In genomic region chr6:168083142-168083885, GRCh38 we compare ENCODE assay signal across 21 cellular contexts. TPM values are rescaled to one million over a fixed set of nuclear protein-coding genes. Genes with fewer than 3 reads are reported as not detected.
DNase-seq lines count a peak whose midpoint lies in the region; ATAC-seq lines count a peak whose summit lies in the region.
"Had no signal": no experiment of that assay in that cellular context is flagged by ENCODE, and none has a peak within 500 bp of the region (broad histone marks: within the 10 kb centered on the region; RNA-seq: fewer than 3 reads in every experiment).

No MANE protein-coding gene starts in this region.

- no peaks in the 10 kb centered on the region for H3K9me3 Mint-ChIP-seq in activated CD4-positive, alpha-beta memory T cell treated with anti-CD3 and anti-CD28 coated beads for 36 hours
- H3K9me3 Mint-ChIP-seq: CD4-positive, alpha-beta T cell had no signal

- H3K9me3 ChIP-seq in BLaER1 treated with 17β-estradiol and CSF1 and Interleukin-3, amounts not matched to agents 10 nM and 100 nM (replicated peaks in 1 of 11), result peaks cover 0 to 15% (median 0%) of the 10 kb centered on the region in 11 experiments; a peak in 7 of 22 replicates
- H3K9me3 ChIP-seq in mucosa of rectum (ENCODE audit: control insufficient read depth in 2 of 2, low read length in 2 of 2), result no peaks in the 10 kb centered on the region
- H3K9me3 ChIP-seq: Peyer's patch had no signal

- H3K36me3 Mint-ChIP-seq in activated CD4-positive, alpha-beta memory T cell treated with anti-CD3 and anti-CD28 coated beads for 36 hours, result no peaks in the 10 kb centered on the region

- no peak overlapping the region for H3K27ac Mint-ChIP-seq in activated CD4-positive, alpha-beta memory T cell treated with anti-CD3 and anti-CD28 coated beads for 36 hours
- H3K27ac Mint-ChIP-seq: B cell; CD4-positive, alpha-beta T cell had no signal

- H3K4me3 ChIP-seq in BLaER1 treated with 17β-estradiol and CSF1 and Interleukin-3, amounts not matched to agents 10 nM and 100 nM, result no peak overlapping the region
- H3K4me3 ChIP-seq in mucosa of rectum (ENCODE audit: low read length in 2 of 2), result no peak overlapping the region
- H3K4me3 ChIP-seq: GM23248, Peyer's patch had no signal

- ATAC-seq in GM19351 (IDR thresholded peaks at IDR 0.05; ENCODE audit: unreplicated experiment), result no peak

- H3K9ac ChIP-seq in BLaER1 treated with 17β-estradiol and CSF1 and Interleukin-3, amounts not matched to agents 10 nM and 100 nM, result 0 out of 22 replicates have a peak overlapping the region, but pooled peaks of 2 of the 11 experiments have one; percentile 18 to 24
- H3K9ac ChIP-seq in mucosa of rectum (ENCODE audit: low read depth in 1 of 2, low read length in 2 of 2), result peak overlapping the region in 1 of 2 donors; percentile 38
- H3K9ac ChIP-seq: GM23248 had no signal

- no peak overlapping the region for H3K27ac ChIP-seq in BLaER1 treated with 17β-estradiol and CSF1 and Interleukin-3, amounts not matched to agents 10 nM and 100 nM
- H3K27ac ChIP-seq in mucosa of rectum (ENCODE audit: low read depth in 2 of 2, low read length in 2 of 2), result peak overlapping the region; percentile 29 to 32
- H3K27ac ChIP-seq: GM23248, Peyer's patch had no signal

- CTCF ChIA-PET in activated CD4-positive, alpha-beta memory T cell treated with anti-CD3 and anti-CD28 coated beads for 36 hours (lab: Charles Lee), result no interaction called here

- H3K27me3 ChIP-seq in BLaER1 treated with 17β-estradiol and CSF1 and Interleukin-3, amounts not matched to agents 10 nM and 100 nM, result peaks cover 0 to 6% (median 0%) of the 10 kb centered on the region in 11 experiments; a peak in 1 of 22 replicates
- H3K27me3 ChIP-seq in mucosa of rectum (ENCODE audit: control insufficient read depth in 2 of 2, insufficient read depth in 2 of 2, low read length in 2 of 2), result no peaks in the 10 kb centered on the region
- H3K27me3 ChIP-seq: Peyer's patch had no signal

- no peaks in the 10 kb centered on the region for H3K27me3 Mint-ChIP-seq in activated CD4-positive, alpha-beta memory T cell treated with anti-CD3 and anti-CD28 coated beads for 36 hours
- H3K27me3 Mint-ChIP-seq: B cell; CD4-positive, alpha-beta T cell had no signal

- H3K4me1 Mint-ChIP-seq in activated CD4-positive, alpha-beta memory T cell treated with anti-CD3 and anti-CD28 coated beads for 36 hours (ENCODE audit: low read depth), result no peaks in the 10 kb centered on the region
- H3K4me1 Mint-ChIP-seq: B cell had no signal

- no peaks in the 10 kb centered on the region for H3K36me3 ChIP-seq in BLaER1 treated with 17β-estradiol and CSF1 and Interleukin-3, amounts not matched to agents 10 nM and 100 nM
- no peaks in the 10 kb centered on the region for H3K36me3 ChIP-seq in mucosa of rectum (ENCODE audit: control insufficient read depth in 2 of 2, insufficient read depth in 2 of 2, low read length in 2 of 2)
- H3K36me3 ChIP-seq: Peyer's patch had no signal

- intact Hi-C loops in activated CD4-positive, alpha-beta memory T cell treated with anti-CD3 and anti-CD28 coated beads for 36 hours (cut with micrococcal nuclease), result no loop called here

- DNase-seq in NCI-H1092 treated with DMSO at 0.1 percent for 48 hours (lab: John Stamatoyannopoulos, UW) (peak; percentile 25), NCI-H1092 (lab: John Stamatoyannopoulos, UW) (no peak), NCI-H748 (lab: John Stamatoyannopoulos, UW; ENCODE audit: unreplicated experiment) (peak; percentile 61), middle frontal gyrus (ENCODE audit: extremely low spot score, low spot score) (no peak)
- no peak for DNase-seq in activated CD4-positive, alpha-beta memory T cell treated with anti-CD3 and anti-CD28 coated beads for 36 hours
- DNase-seq: CD4-positive, alpha-beta T cell; DND-41; GM23248; HCEC 1CT; NCI-H2029; NCI-H524; NK-92 treated with Interleukin-12 subunit alpha and Interleukin-12 subunit beta, amount 100 ng/mL, for 24 hours; Peyer's patch; T-helper 2 cell had no signal

- H4K20me1 ChIP-seq in BLaER1 treated with 17β-estradiol and CSF1 and Interleukin-3, amounts not matched to agents 10 nM and 100 nM, result no peaks in the 10 kb centered on the region

- POLR2A ChIA-PET in activated CD4-positive, alpha-beta memory T cell treated with anti-CD3 and anti-CD28 coated beads for 36 hours (lab: Charles Lee), result no interaction called here

- peak overlapping the region in 9 of 11 experiments; percentile 44 to 77 (median 59); a peak in 18 of 22 replicates for H3K4me2 ChIP-seq in BLaER1 treated with 17β-estradiol and CSF1 and Interleukin-3, amounts not matched to agents 10 nM and 100 nM

- no peak overlapping the region for H3K4me3 Mint-ChIP-seq in activated CD4-positive, alpha-beta memory T cell treated with anti-CD3 and anti-CD28 coated beads for 36 hours
- H3K4me3 Mint-ChIP-seq: B cell; CD4-positive, alpha-beta T cell had no signal

- peaks cover 0 to 79% (median 61%) of the 10 kb centered on the region in 10 experiments; a peak in 18 of 20 replicates for H3K4me1 ChIP-seq in BLaER1 treated with 17β-estradiol and CSF1 and Interleukin-3, amounts not matched to agents 10 nM and 100 nM
- H3K4me1 ChIP-seq in mucosa of rectum (ENCODE audit: control insufficient read depth in 2 of 2, insufficient read depth in 2 of 2, low read length in 2 of 2), result peaks cover 31 to 46% of the 10 kb centered on the region in 2 donors

RNA-seq across cellular contexts. Expression of gene FRMD1, which starts 4.3 kb away (rescaled TPM):
- total RNA-seq in activated CD4-positive, alpha-beta memory T cell treated with anti-CD3 and anti-CD28 coated beads for 36 hours, result not detected
- total RNA-seq: A172; B cell; CD4-positive, alpha-beta T cell; G401; GM23248; SK-MEL-5 had no signal

Comparison
In these comparisons a context has a peak if more than half of its experiments do, and no peak if none do; other contexts are left out.
1. DNase-seq: peak in NCI-H1092 treated with DMSO at 0.1 percent for 48 hours (single experiment) and NCI-H748 (single experiment); none in NCI-H1092 (single experiment), middle frontal gyrus (single experiment) and activated CD4-positive, alpha-beta memory T cell treated with anti-CD3 and anti-CD28 coated beads for 36 hours (single experiment).
2. H3K27ac ChIP-seq: peak in mucosa of rectum (2 of 2); none in BLaER1 treated with 17β-estradiol and CSF1 and Interleukin-3, amounts not matched to agents 10 nM and 100 nM (0 of 11).